In the genomic region with DNA sequence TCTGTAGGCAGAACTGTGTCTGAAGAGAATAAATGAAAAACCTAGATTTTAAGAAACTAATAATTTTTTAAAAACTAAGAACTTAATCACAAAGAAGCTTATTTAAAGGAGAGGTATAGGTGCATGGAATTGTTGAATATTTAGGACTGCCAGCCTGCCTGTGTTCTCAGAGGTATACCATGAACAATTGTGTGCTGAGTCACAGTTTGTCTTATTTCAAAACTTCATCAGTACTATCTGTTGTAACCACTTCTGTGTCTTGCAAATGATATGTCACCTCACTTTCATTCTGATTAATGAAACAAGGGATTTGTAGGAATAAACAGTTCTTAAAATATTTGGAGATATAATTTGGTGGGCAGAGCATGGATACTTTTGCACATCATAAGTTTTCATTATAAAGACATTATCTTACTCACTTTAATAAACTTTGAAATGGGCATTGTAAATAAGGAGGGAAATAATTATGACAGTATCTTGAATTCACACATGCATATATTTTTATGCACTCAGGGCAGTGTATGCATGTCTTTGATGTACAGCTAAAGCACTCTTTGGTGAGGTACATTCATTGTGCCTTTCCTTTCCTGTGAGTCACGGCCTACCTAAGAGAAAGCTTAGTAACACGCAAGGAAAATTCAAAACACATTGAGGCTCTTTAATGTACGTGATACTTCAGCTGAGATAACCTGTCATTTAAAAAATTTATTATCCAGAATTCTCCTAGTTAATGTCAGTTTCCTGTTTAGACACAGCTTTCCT, we compare ENCODE assay signal across 27 cellular contexts. TPM values are rescaled to one million over a fixed set of nuclear protein-coding genes. Genes with fewer than 3 reads are reported as not detected.
DNase-seq lines count a peak whose midpoint lies in the region; ATAC-seq and TF ChIP-seq lines count a peak whose summit lies in the region.
"Had no signal": no experiment of that assay in that cellular context is flagged by ENCODE, and none has a peak within 500 bp of the region (broad histone marks: within the 10 kb centered on the region; RNA-seq: fewer than 3 reads in every experiment).

No MANE protein-coding gene starts in this region.

- H3K27me3 ChIP-seq in HUES64 (ENCODE audit: insufficient read depth, low read length) (no peaks in the 10 kb centered on the region), mammary epithelial cell (ENCODE audit: insufficient read depth, low read length) (no peaks in the 10 kb centered on the region)
- H3K27me3 ChIP-seq: esophagus muscularis mucosa, right lobe of liver had no signal

- peak overlapping the region; percentile 72 for H3K27ac ChIP-seq in HUES64 (ENCODE audit: low read depth, low read length)
- no peak overlapping the region for H3K27ac ChIP-seq in mammary epithelial cell (ENCODE audit: insufficient read depth, low read depth, low read length)
- H3K27ac ChIP-seq: esophagus muscularis mucosa, KMS-11, right lobe of liver had no signal

- H3K27ac Mint-ChIP-seq in mesothelial cell of epicardium = peak overlapping the region; percentile 89
- no peak overlapping the region for H3K27ac Mint-ChIP-seq in T-helper 17 cell
- H3K27ac Mint-ChIP-seq: activated naive CD4-positive, alpha-beta T cell treated with anti-CD3 and anti-CD28 coated beads, Interleukin-2, amount 10 ng/mL, durations not matched to agents 7 days and 5 days; type B pancreatic cell had no signal

- no peaks in the 10 kb centered on the region for H4K20me1 ChIP-seq in mammary epithelial cell (ENCODE audit: insufficient read depth, low read length)

- H3K4me3 ChIP-seq in HUES64 (ENCODE audit: low read length) = no peak overlapping the region
- no peak overlapping the region for H3K4me3 ChIP-seq in mammary epithelial cell (replicated peaks in 1 of 3; ENCODE audit: insufficient read depth in 1 of 3, low read depth in 2 of 3, low read length in 3 of 3)
- H3K4me3 ChIP-seq: esophagus muscularis mucosa, HAP-1, right lobe of liver had no signal

- TF ChIP-seq CTCF in mammary epithelial cell (conservative IDR thresholded peaks at IDR 0.05 in 1 of 2, IDR thresholded peaks at IDR 0.05 in 1 of 2; ENCODE audit: extremely low read depth in 1 of 2, insufficient read depth in 1 of 2, low read depth in 1 of 2, low read length in 2 of 2) (no peak), mesothelial cell of epicardium (IDR thresholded peaks at IDR 0.05; ENCODE audit: unreplicated experiment) (no peak)

- H3K9me3 Mint-ChIP-seq in mesothelial cell of epicardium = no peaks in the 10 kb centered on the region
- H3K9me3 Mint-ChIP-seq: activated naive CD4-positive, alpha-beta T cell treated with anti-CD3 and anti-CD28 coated beads, Interleukin-2, amount 10 ng/mL, durations not matched to agents 7 days and 5 days; type B pancreatic cell had no signal

- H3K36me3 Mint-ChIP-seq in mesothelial cell of epicardium = peaks cover 22% of the 10 kb centered on the region
- H3K36me3 Mint-ChIP-seq in T-helper 17 cell (ENCODE audit: low read depth) = no peaks in the 10 kb centered on the region
- H3K36me3 Mint-ChIP-seq: activated naive CD4-positive, alpha-beta T cell treated with anti-CD3 and anti-CD28 coated beads, Interleukin-2, amount 10 ng/mL, durations not matched to agents 7 days and 5 days; CD14-positive monocyte had no signal

- intact Hi-C loops in mammary epithelial cell (cut with micrococcal nuclease) = no loop called here

- 90% methylated on average over 3 of the region's 3 CpGs for WGBS in HUES64
- WGBS in mammary epithelial cell (ENCODE audit: low coverage, missing lambda C conversion rate) = 91% methylated on average over 3 of the region's 3 CpGs

- H3K9me3 ChIP-seq in HUES64 (ENCODE audit: insufficient read depth, low read depth, low read length) (no peaks in the 10 kb centered on the region), mammary epithelial cell (replicated peaks; ENCODE audit: insufficient read depth, low read length) (no peaks in the 10 kb centered on the region), T-helper 17 cell (ENCODE audit: control insufficient read depth, low read length, poor library complexity, severe bottlenecking) (no peaks in the 10 kb centered on the region)
- H3K9me3 ChIP-seq: esophagus muscularis mucosa, HAP-1, right lobe of liver had no signal

- H3K4me1 Mint-ChIP-seq in mesothelial cell of epicardium = peaks cover 66% of the 10 kb centered on the region
- peaks cover 2% of the 10 kb centered on the region for H3K4me1 Mint-ChIP-seq in T-helper 17 cell
- H3K4me1 Mint-ChIP-seq: activated naive CD4-positive, alpha-beta T cell treated with anti-CD3 and anti-CD28 coated beads, Interleukin-2, amount 10 ng/mL, durations not matched to agents 7 days and 5 days had no signal

- no peak overlapping the region for H3K4me2 ChIP-seq in mammary epithelial cell (ENCODE audit: insufficient read depth, low read depth, low read length)
- H3K4me2 ChIP-seq: KMS-11 had no signal

- no peaks in the 10 kb centered on the region for H3K79me2 ChIP-seq in mammary epithelial cell (ENCODE audit: insufficient read depth, low read length)

- H3K36me3 ChIP-seq in HUES64 (ENCODE audit: insufficient read depth, low read length) (no peaks in the 10 kb centered on the region), mammary epithelial cell (ENCODE audit: insufficient read depth, low read length) (no peaks in the 10 kb centered on the region)
- H3K36me3 ChIP-seq: esophagus muscularis mucosa, HAP-1, right lobe of liver had no signal

- H3K4me1 ChIP-seq in HUES64 (ENCODE audit: insufficient read depth, low read length) (peaks cover 39% of the 10 kb centered on the region), mammary epithelial cell (ENCODE audit: insufficient read depth, low read length) (no peaks in the 10 kb centered on the region)

- no peak overlapping the region for H2AFZ ChIP-seq in mammary epithelial cell (ENCODE audit: low read depth, low read length)

- no TSS peak for BruUV-seq in mammary epithelial cell (replicated peaks; lab: Mats Ljungman, UMichigan)

- dilution Hi-C loops in mammary epithelial cell (cut with HindIII; ENCODE audit: low sequenced_read_pairs) = no loop called here

- H3K27me3 Mint-ChIP-seq in mesothelial cell of epicardium (ENCODE audit: low read depth) (no peaks in the 10 kb centered on the region), T-helper 17 cell (peaks cover 46% of the 10 kb centered on the region)
- H3K27me3 Mint-ChIP-seq: activated naive CD4-positive, alpha-beta T cell treated with anti-CD3 and anti-CD28 coated beads, Interleukin-2, amount 10 ng/mL, durations not matched to agents 7 days and 5 days; type B pancreatic cell had no signal

- in situ Hi-C loops in mammary epithelial cell (cut with MboI; ENCODE audit: low sequenced_read_pairs in 2 of 2) = no loop called here

- CTCF ChIA-PET in mammary epithelial cell (lab: Charles Lee; ENCODE audit: low non-redundant PET) = no interaction called here

- H3K9ac ChIP-seq in HUES64 (ENCODE audit: low read depth, low read length) (0 out of 2 replicates have a peak overlapping the region, but pooled peaks have one; percentile 16), mammary epithelial cell (ENCODE audit: insufficient read depth, low read length) (no peak overlapping the region)
- H3K9ac ChIP-seq: KMS-11 had no signal

- DNase-seq in NOMO-1 treated with dmso at 0.1 percent for 144 hours (lab: John Stamatoyannopoulos, UW; ENCODE audit: unreplicated experiment) = peak; percentile 6
- peak; percentile 35 for DNase-seq in mammary epithelial cell
- DNase-seq in mesothelial cell of epicardium (ENCODE audit: low spot score in 2 of 2, unreplicated experiment in 2 of 2) = no peak
- DNase-seq in DMS79 (lab: John Stamatoyannopoulos, UW) = no peak
- DNase-seq in T-helper 17 cell = no peak
- DNase-seq: activated CD4-positive, alpha-beta T cell treated with anti-CD3 and anti-CD28 coated beads for 48 hours; activated naive CD4-positive, alpha-beta T cell treated with anti-CD3 and anti-CD28 coated beads, Interleukin-2, amount 10 ng/mL, durations not matched to agents 7 days and 5 days; amniotic stem cell; DND-41; effector CD8-positive, alpha-beta T cell; foreskin melanocyte; left cardiac atrium; NCI-H1092; NCI-H187 treated with DMSO at 0.1 percent for 48 hours; NCI-H69; posterior cingulate gyrus; right lobe of liver; stimulated activated CD4-positive, alpha-beta T cell treated with anti-CD3 and anti-CD28 coated beads, Interleukin-2, amount 100 ng/mL, for 48 hours had no signal

- ATAC-seq in T-helper 17 cell (no peak), HG02798 (IDR thresholded peaks at IDR 0.05; ENCODE audit: poor library complexity, unreplicated experiment) (no peak)
- ATAC-seq: left cardiac atrium, SK-N-SH treated with all-trans-retinoic acid at 6 μM for 48 hours had no signal

- no peak overlapping the region for H3K4me3 Mint-ChIP-seq in mesothelial cell of epicardium
- H3K4me3 Mint-ChIP-seq in T-helper 17 cell = no peak overlapping the region
- H3K4me3 Mint-ChIP-seq: activated naive CD4-positive, alpha-beta T cell treated with anti-CD3 and anti-CD28 coated beads, Interleukin-2, amount 10 ng/mL, durations not matched to agents 7 days and 5 days; CD14-positive monocyte; type B pancreatic cell had no signal

RNA-seq across cellular contexts. Expression of gene STOX2, which starts 31.6 kb away (rescaled TPM):
- polyA plus RNA-seq in HUES64 (2013, experiment 1 of 2) = 19.6 TPM
- 24.2 TPM for polyA plus RNA-seq in HUES64 (2013, experiment 2 of 2)
- total RNA-seq in mammary epithelial cell (10 to 100 TPM in 1 of 2 donors, 1 to 10 TPM in 1; 2.5 to 15.5 TPM), mesothelial cell of epicardium (95.6 to 104 TPM (median 103 TPM) in 3 replicates), T-helper 17 cell (under 1 TPM in 1 of 2 donors, not detected in 1; 0.37 TPM)
- 1.8 TPM for polyA plus RNA-seq in mammary epithelial cell
- polyA minus RNA-seq in mammary epithelial cell = not detected
- total RNA-seq: T-helper 2 cell treated with Interferon-gamma antibody and Interleukin-4, amounts not matched to agents 100 ng/mL and 5 ng/mL, for 36 hours had no signal
- polyA plus RNA-seq: CD14-positive monocyte had no signal

Comparison
In these comparisons a context has a peak if more than half of its experiments do, and no peak if none do; other contexts are left out.
1. DNase-seq: peak in NOMO-1 treated with dmso at 0.1 percent for 144 hours (single experiment) and mammary epithelial cell (single experiment); none in mesothelial cell of epicardium (0 of 2), DMS79 (single experiment) and T-helper 17 cell (0 of 3).